8 cellular contexts compared by ENCODE assay signal in the genomic region with DNA sequence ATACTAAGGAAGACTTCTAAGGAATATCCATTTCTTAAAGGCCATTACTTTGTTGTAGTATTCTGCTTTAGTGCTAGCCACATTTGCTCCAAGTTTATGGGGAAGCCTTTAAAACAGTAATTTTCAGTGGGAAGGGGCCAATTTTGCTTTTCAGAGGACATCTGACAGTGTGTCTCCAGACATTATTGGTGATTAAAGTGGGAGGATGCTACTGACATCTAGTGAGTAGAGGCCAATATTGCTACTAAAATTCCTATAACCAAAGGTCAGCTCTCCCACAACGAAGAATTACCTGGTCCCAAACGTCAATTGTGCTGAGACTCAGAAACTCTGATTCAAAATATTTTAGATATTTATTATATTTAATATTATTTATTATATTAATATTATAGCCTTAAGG. TPM values are rescaled to one million over a fixed set of nuclear protein-coding genes. Genes with fewer than 3 reads are reported as not detected.
A peak's percentile ranks its signal among the peaks of the same experiment; 100 is the strongest.
DNase-seq lines count a peak whose midpoint lies in the region; ATAC-seq, FAIRE-seq and TF ChIP-seq lines count a peak whose summit lies in the region.

No MANE protein-coding gene starts in this region.

- H3K27me3 Mint-ChIP-seq in natural killer cell treated with Interleukin-12 subunit alpha and Interleukin-12 subunit beta and Interleukin-15 and Interleukin-18, amount 100 ng/mL, for 72 hours: no peaks in the 10 kb centered on the region

- H3K36me3 ChIP-seq in GM12878 (ENCODE audit: control insufficient read depth in 2 of 2, insufficient read depth in 2 of 2, low read length in 1 of 2): no peaks in the 10 kb centered on the region
- no peaks in the 10 kb centered on the region for H3K36me3 ChIP-seq in lung (ENCODE audit: control insufficient read depth in 2 of 2, insufficient read depth in 2 of 2, low read length in 2 of 2)

- H3K9ac ChIP-seq in GM12878 (ENCODE audit: control insufficient read depth, insufficient read depth, low read length): no peak overlapping the region

- H3K9me3 ChIP-seq in GM12878 (replicated peaks; ENCODE audit: control insufficient read depth, insufficient read depth, low read length) (no peaks in the 10 kb centered on the region), lung (ENCODE audit: control insufficient read depth in 2 of 2, insufficient read depth in 1 of 2, low read length in 1 of 2) (no peaks in the 10 kb centered on the region)

- peaks cover 11 to 16% of the 10 kb centered on the region in 2 donors for H3K4me1 Mint-ChIP-seq in natural killer cell treated with Interleukin-12 subunit alpha and Interleukin-12 subunit beta and Interleukin-15 and Interleukin-18, amount 100 ng/mL, for 72 hours (ENCODE audit: low read depth in 2 of 2)

- no peaks in the 10 kb centered on the region for H3K36me3 Mint-ChIP-seq in natural killer cell treated with Interleukin-12 subunit alpha and Interleukin-12 subunit beta and Interleukin-15 and Interleukin-18, amount 100 ng/mL, for 72 hours

- no peak overlapping the region for H3K4me2 ChIP-seq in GM12878 (ENCODE audit: control insufficient read depth, insufficient read depth)

- TF ChIP-seq CTCF in GM12878 (IDR thresholded peaks at IDR 0.05 in 2 of 3, conservative IDR thresholded peaks at IDR 0.05 in 1 of 3; ENCODE audit: control insufficient read depth in 2 of 3, extremely low read depth in 1 of 3, insufficient read depth in 1 of 3, low read depth in 3 of 3, low read length in 3 of 3) (peak; percentile 36 to 59 (median 45); a peak in 4 of 6 replicates), lung (IDR thresholded peaks at IDR 0.05; ENCODE audit: control extremely low read depth, extremely low read depth) (peak; percentile 50)

- no TSS peak for BruUV-seq in GM12878 (replicated peaks; lab: Mats Ljungman, UMichigan)

- no peak overlapping the region for H2AFZ ChIP-seq in GM12878 (ENCODE audit: control insufficient read depth, low read depth, low read length)

- no peaks in the 10 kb centered on the region for H4K20me1 ChIP-seq in GM12878 (ENCODE audit: control insufficient read depth, insufficient read depth)

- peak; percentile 10 for DNase-seq in GM04504 (ENCODE audit: low read depth)
- DNase-seq in NCI-H1105 treated with DMSO at 0.1 percent for 48 hours (lab: John Stamatoyannopoulos, UW): peak; percentile 15
- DNase-seq in GM12878 (ENCODE audit: low read depth, low spot score): peak; percentile 11
- no peak for DNase-seq in lung (ENCODE audit: low spot score)
- no peak for DNase-seq in natural killer cell treated with Interleukin-12 subunit alpha and Interleukin-12 subunit beta and Interleukin-15 and Interleukin-18, amount 100 ng/mL, for 72 hours (ENCODE audit: low spot score)
- no peak for DNase-seq in cardiac septum (ENCODE audit: low spot score)

- RAD21 ChIA-PET in GM12878 (lab: Charles Lee; ENCODE audit: unreplicated experiment): interaction anchor here (1.0 to 1.4 kb wide), 3 partner anchors 69 to 150 kb away, joined by 4 to 11 read pairs (median 6); no protein-coding TSS in a partner anchor

- H3K4me3 ChIP-seq in GM12878 (no peak overlapping the region), lung (no peak overlapping the region)

- TF ChIP-seq RAD21 in GM12878 (IDR thresholded peaks at IDR 0.05; ENCODE audit: insufficient read depth, low read depth, low read length): peak; percentile 63

- no peaks in the 10 kb centered on the region for H3K9me3 Mint-ChIP-seq in natural killer cell treated with Interleukin-12 subunit alpha and Interleukin-12 subunit beta and Interleukin-15 and Interleukin-18, amount 100 ng/mL, for 72 hours

- no peak overlapping the region for H3K27ac Mint-ChIP-seq in natural killer cell treated with Interleukin-12 subunit alpha and Interleukin-12 subunit beta and Interleukin-15 and Interleukin-18, amount 100 ng/mL, for 72 hours

- no peak for TF ChIP-seq EP300 in GM12878 (IDR thresholded peaks at IDR 0.05; ENCODE audit: borderline replicate concordance in 1 of 2, control insufficient read depth in 1 of 2, low read depth in 2 of 2, low read length in 2 of 2)

- no peak overlapping the region for H3K4me3 Mint-ChIP-seq in natural killer cell treated with Interleukin-12 subunit alpha and Interleukin-12 subunit beta and Interleukin-15 and Interleukin-18, amount 100 ng/mL, for 72 hours

- H3K27ac ChIP-seq in GM12878 (ENCODE audit: control insufficient read depth, insufficient read depth): no peak overlapping the region
- no peak overlapping the region for H3K27ac ChIP-seq in lung (ENCODE audit: low read depth in 1 of 2, low read length in 1 of 2)

- in situ Hi-C loops in GM12878 (cut with MboI): no loop called here

- CTCF ChIA-PET in GM12878 (lab: Yijun Ruan, JAX): interaction anchor here (0.5 to 1.4 kb wide), 11 partner anchors 29 to 239 kb away, joined by 3 to 9 read pairs (median 4); no protein-coding TSS in a partner anchor

- SMC1A ChIA-PET in GM12878 (lab: Charles Lee; ENCODE audit: uncharacterized antibody, unreplicated experiment): interaction anchor here (0.8 to 1.4 kb wide), 4 partner anchors 15 to 125 kb away, joined by 3 to 4 read pairs (median 3); a partner anchor contains a TSS

- peaks cover 3% of the 10 kb centered on the region for H3K4me1 ChIP-seq in GM12878 (ENCODE audit: control insufficient read depth, insufficient read depth, low read length)
- H3K4me1 ChIP-seq in lung (ENCODE audit: control insufficient read depth in 2 of 2, insufficient read depth in 2 of 2, low read length in 2 of 2): peaks cover 7 to 15% of the 10 kb centered on the region in 2 donors

- intact Hi-C loops in GM12878 (cut with micrococcal nuclease; ENCODE audit: unreplicated experiment): no loop called here
- intact Hi-C loops in cardiac septum (cut with DNase I): no loop called here

- TF ChIP-seq POLR2A in GM12878 (IDR thresholded peaks at IDR 0.05; ENCODE audit: low read depth, low read length): no peak

- peaks cover 3% of the 10 kb centered on the region; the same call in 1 of the 2 replicates for H3K79me2 ChIP-seq in GM12878 (ENCODE audit: control insufficient read depth, insufficient read depth, low read length)

- ATAC-seq in GM12878 (no peak), lung (ENCODE audit: insufficient read depth, low FRiP score) (no peak), HG03457 (IDR thresholded peaks at IDR 0.05; ENCODE audit: unreplicated experiment) (no peak), esophagus mucosa (no peak)
- ATAC-seq in natural killer cell treated with Interleukin-12 subunit alpha and Interleukin-12 subunit beta and Interleukin-15 and Interleukin-18, amount 100 ng/mL, for 72 hours: no peak

- WGBS in GM12878 (ENCODE audit: insufficient coverage, insufficient replicate concordance, low lambda C conversion rate, missing lambda C conversion rate): 3% methylated on average over 2 of the region's 2 CpGs
- WGBS in lung, 2 donors: 11 to 16% methylated on average over 2 of the region's 2 CpGs

- POLR2A ChIA-PET in GM12878 (lab: Charles Lee): no interaction called here

- H3K27me3 ChIP-seq in GM12878 (replicated peaks in 1 of 2; ENCODE audit: control insufficient read depth in 2 of 2, insufficient read depth in 2 of 2, low read length in 1 of 2) (no peaks in the 10 kb centered on the region), lung (ENCODE audit: control insufficient read depth, insufficient read depth) (no peaks in the 10 kb centered on the region)

- FAIRE-seq in GM12878 (lab: Jason Lieb, UNC): peak; percentile 70

TF ChIP-seq in GM12878, 131 proteins besides CTCF, POLR2A, EP300 and RAD21:
- TF ChIP-seq JUND (IDR thresholded peaks at IDR 0.05; ENCODE audit: low read depth, low read length) (no peak), MEF2A (IDR thresholded peaks at IDR 0.05; ENCODE audit: insufficient read depth, low read depth, low read length) (no peak), SMAD1 (IDR thresholded peaks at IDR 0.05; ENCODE audit: low read depth, partially characterized antibody) (no peak), SMC3 (IDR thresholded peaks at IDR 0.05; ENCODE audit: borderline replicate concordance, low read length) (peak; percentile 59; the same call in 1 of the 2 replicates)
- TF ChIP-seq, protein P1, sequence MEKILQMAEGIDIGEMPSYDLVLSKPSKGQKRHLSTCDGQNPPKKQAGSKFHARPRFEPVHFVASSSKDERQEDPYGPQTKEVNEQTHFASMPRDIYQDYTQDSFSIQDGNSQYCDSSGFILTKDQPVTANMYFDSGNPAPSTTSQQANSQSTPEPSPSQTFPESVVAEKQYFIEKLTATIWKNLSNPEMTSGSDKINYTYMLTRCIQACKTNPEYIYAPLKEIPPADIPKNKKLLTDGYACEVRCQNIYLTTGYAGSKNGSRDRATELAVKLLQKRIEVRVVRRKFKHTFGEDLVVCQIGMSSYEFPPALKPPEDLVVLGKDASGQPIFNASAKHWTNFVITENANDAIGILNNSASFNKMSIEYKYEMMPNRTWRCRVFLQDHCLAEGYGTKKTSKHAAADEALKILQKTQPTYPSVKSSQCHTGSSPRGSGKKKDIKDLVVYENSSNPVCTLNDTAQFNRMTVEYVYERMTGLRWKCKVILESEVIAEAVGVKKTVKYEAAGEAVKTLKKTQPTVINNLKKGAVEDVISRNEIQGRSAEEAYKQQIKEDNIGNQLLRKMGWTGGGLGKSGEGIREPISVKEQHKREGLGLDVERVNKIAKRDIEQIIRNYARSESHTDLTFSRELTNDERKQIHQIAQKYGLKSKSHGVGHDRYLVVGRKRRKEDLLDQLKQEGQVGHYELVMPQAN (conservative IDR thresholded peaks at IDR 0.05): no peak

RNA-seq across cellular contexts. Expression of gene SLC28A2, which starts 24.8 kb away (rescaled TPM):
- total RNA-seq in GM12878 (2013; cell fraction: nucleolus; rRNA removed): not detected in 2 replicates
- not detected in 2 replicates for total RNA-seq in GM12878 (2014; rRNA removed)
- total RNA-seq in GM12878 (2014; rRNA removed; fragmentation: Illumina TruSeq; extraction: Trizol): not detected in 2 replicates
- total RNA-seq in GM12878 (2021): not detected in 2 replicates
- 0.13 TPM for polyA plus RNA-seq in GM12878 (2011; ENCODE audit: low read depth)
- polyA plus RNA-seq in GM12878 (2011; rRNA removed): 0.03 TPM in 1 of 2 replicates, not detected in the other
- not detected in 2 replicates for polyA plus RNA-seq in GM12878 (2011; cell fraction: cytosol; rRNA removed)
- polyA plus RNA-seq in GM12878 (2011; cell fraction: nucleus; rRNA removed): not detected in 2 replicates
- polyA plus RNA-seq in GM12878 (2012): 0.06 TPM in 1 of 2 replicates, not detected in the other
- polyA plus RNA-seq in GM12878 (2014; fragmentation: Illumina TruSeq; extraction: Trizol): not detected in 2 replicates
- under 1 TPM; 0.02 to 0.11 TPM for polyA plus RNA-seq in GM12878 (2014; fragmentation: Nextera tagmentation; extraction: Ambion mirVana)
- not detected in 2 replicates for polyA plus RNA-seq in GM12878 (2014; rRNA removed)
- under 1 TPM; 0.18 to 0.21 TPM for polyA plus RNA-seq in GM12878 (2016; fragmentation: Nextera tagmentation; extraction: Ambion mirVana)
- not detected in 2 replicates for polyA minus RNA-seq in GM12878 (2011; rRNA and poly(A)+ RNA removed)
- polyA minus RNA-seq in GM12878 (2011; cell fraction: cytosol; rRNA and poly(A)+ RNA removed): not detected in 2 replicates
- not detected in 2 replicates for polyA minus RNA-seq in GM12878 (2011; cell fraction: nucleus; rRNA and poly(A)+ RNA removed)
- 1 to 10 TPM in 1 of 2 donors, under 1 TPM in 1; 0.28 to 1.5 TPM for total RNA-seq in lung
- polyA plus RNA-seq in lung: under 1 TPM; 0.10 to 0.23 TPM
- total RNA-seq in natural killer cell treated with Interleukin-12 subunit alpha and Interleukin-12 subunit beta and Interleukin-15 and Interleukin-18, amount 100 ng/mL, for 72 hours: not detected
- total RNA-seq in cardiac septum: not detected
- total RNA-seq in esophagus mucosa: not detected

Comparison
In these comparisons a context has a peak if more than half of its experiments do, and no peak if none do; other contexts are left out.
1. DNase-seq: peak in GM04504 (single experiment), NCI-H1105 treated with DMSO at 0.1 percent for 48 hours (single experiment) and GM12878 (single experiment); none in lung (single experiment), natural killer cell treated with Interleukin-12 subunit alpha and Interleukin-12 subunit beta and Interleukin-15 and Interleukin-18, amount 100 ng/mL, for 72 hours (single experiment) and cardiac septum (single experiment).